In genomic region chr13:92613921-92614320, GRCh38 we compare ENCODE assay signal across 24 cellular contexts.
"Had no signal": no experiment of that assay in that cellular context is flagged by ENCODE, and none has a peak within 500 bp of the region (broad histone marks: within the 10 kb centered on the region; RNA-seq: fewer than 3 reads in every experiment).

No MANE protein-coding gene starts in this region.

- H3K27me3 ChIP-seq: colonic mucosa, dorsolateral prefrontal cortex, esophagus muscularis mucosa, esophagus squamous epithelium, foreskin keratinocyte, gastrocnemius medialis, gastroesophageal sphincter, heart left ventricle, heart right ventricle had no signal

- H3K9me3 ChIP-seq: colonic mucosa, esophagus muscularis mucosa, esophagus squamous epithelium, gastrocnemius medialis, gastroesophageal sphincter, heart left ventricle, heart right ventricle had no signal

- H3K36me3 ChIP-seq: colonic mucosa, esophagus muscularis mucosa, esophagus squamous epithelium, gastrocnemius medialis, gastroesophageal sphincter, heart left ventricle, heart right ventricle had no signal

- FAIRE-seq: endothelial cell of umbilical vein had no signal

- ATAC-seq: effector memory CD8-positive, alpha-beta T cell; esophagus mucosa; foreskin keratinocyte; gastrocnemius medialis; gastroesophageal sphincter; heart left ventricle; heart right ventricle had no signal

- DNase-seq: colonic mucosa; cortex of kidney; dermis blood vessel endothelial cell; dorsolateral prefrontal cortex; effector CD4-positive, alpha-beta T cell; effector memory CD4-positive, alpha-beta T cell; effector memory CD8-positive, alpha-beta T cell; endodermal cell; erythroblast; esophagus squamous epithelium; foreskin fibroblast; foreskin keratinocyte; foreskin melanocyte; gastrocnemius medialis; glutamatergic neuron; head of caudate nucleus; heart left ventricle; heart right ventricle had no signal

- H3K27ac ChIP-seq: colonic mucosa, coronary artery, dorsolateral prefrontal cortex, epithelial cell of prostate, esophagus muscularis mucosa, esophagus squamous epithelium, foreskin keratinocyte, gastrocnemius medialis, gastroesophageal sphincter, heart left ventricle, heart right ventricle had no signal

- H3K4me3 ChIP-seq: colonic mucosa, coronary artery, dorsolateral prefrontal cortex, esophagus muscularis mucosa, esophagus squamous epithelium, gastrocnemius medialis, gastroesophageal sphincter, heart left ventricle, heart right ventricle had no signal

- H3K4me1 ChIP-seq: colonic mucosa, esophagus muscularis mucosa, esophagus squamous epithelium, foreskin keratinocyte, gastrocnemius medialis, gastroesophageal sphincter, heart left ventricle, heart right ventricle had no signal
